1 cellular context compared by ENCODE assay signal in genomic region chr20:30922129-30922528, GRCh38.
TF ChIP-seq lines count a peak whose summit lies in the region.

No MANE protein-coding gene starts in this region.

TF ChIP-seq in WTC11, 78 proteins besides CTCF, POLR2A, EP300 and RAD21 (continued from another document):
- TF ChIP-seq ATF6 (CRISPR knock-in tag; IDR thresholded peaks at IDR 0.05) (no peak), ARID4B (CRISPR knock-in tag; IDR thresholded peaks at IDR 0.05; ENCODE audit: borderline replicate concordance) (no peak), TP53 (CRISPR knock-in tag; IDR thresholded peaks at IDR 0.05) (no peak), ZNF396 (CRISPR knock-in tag; IDR thresholded peaks at IDR 0.05; ENCODE audit: borderline replicate concordance) (no peak), OVOL2 (CRISPR knock-in tag; IDR thresholded peaks at IDR 0.05; ENCODE audit: borderline replicate concordance) (no peak), MAX (CRISPR knock-in tag; IDR thresholded peaks at IDR 0.05) (no peak)
